12 cellular contexts compared by ENCODE assay signal in genomic region chr20:50624351-50625016, GRCh38.
A peak's percentile ranks its signal among the peaks of the same experiment; 100 is the strongest.
DNase-seq lines count a peak whose midpoint lies in the region; ATAC-seq lines count a peak whose summit lies in the region.
"Had no signal": no experiment of that assay in that cellular context is flagged by ENCODE, and none has a peak within 500 bp of the region (broad histone marks: within the 10 kb centered on the region; RNA-seq: fewer than 3 reads in every experiment).

No MANE protein-coding gene starts in this region.

- peaks cover 12% of the 10 kb centered on the region for H3K9me3 Mint-ChIP-seq in activated naive CD4-positive, alpha-beta T cell treated with anti-CD3 and anti-CD28 coated beads for 36 hours

- ATAC-seq in left lobe of liver = peak; percentile 88
- ATAC-seq: stimulated activated naive B cell treated with anti-CD40 and anti-IgM and Interleukin-4, amounts not matched to agents 10 μg/mL and 1 μg/mL and 100 μg/mL, for 72 hours had no signal

- no peak overlapping the region for H3K27ac Mint-ChIP-seq in activated naive CD4-positive, alpha-beta T cell treated with anti-CD3 and anti-CD28 coated beads for 36 hours

- H3K36me3 Mint-ChIP-seq in activated naive CD4-positive, alpha-beta T cell treated with anti-CD3 and anti-CD28 coated beads for 36 hours (ENCODE audit: low read depth) = no peaks in the 10 kb centered on the region

- intact Hi-C loops in activated naive CD4-positive, alpha-beta T cell treated with anti-CD3 and anti-CD28 coated beads for 36 hours (cut with micrococcal nuclease) = no loop called here

- DNase-seq in COLO668 (lab: John Stamatoyannopoulos, UW; ENCODE audit: unreplicated experiment) = peak; percentile 96
- peak; percentile 48 for DNase-seq in NCI-H1417 treated with DMSO at 0.1 percent for 48 hours (lab: John Stamatoyannopoulos, UW)
- DNase-seq in RPMI8226 = peak; percentile 86
- DNase-seq in left lobe of liver (ENCODE audit: low spot score) = peak; percentile 92
- no peak for DNase-seq in activated naive CD4-positive, alpha-beta T cell treated with anti-CD3 and anti-CD28 coated beads for 36 hours
- DNase-seq in H4 (ENCODE audit: low spot score) = no peak
- no peak for DNase-seq in iPS-NIHi7 (ENCODE audit: extremely low spot score)
- no peak for DNase-seq in activated T-cell treated with anti-CD3 and anti-CD28 coated beads, Interleukin-2, amount 50 U/mL, for 1 hour
- DNase-seq: amniotic stem cell; NCI-H446 treated with DMSO at 0.1 percent for 48 hours; stimulated activated naive B cell treated with anti-CD40 and anti-IgM and Interleukin-4, amounts not matched to agents 10 μg/mL and 1 μg/mL and 100 μg/mL, for 72 hours had no signal

- H3K4me1 Mint-ChIP-seq in activated naive CD4-positive, alpha-beta T cell treated with anti-CD3 and anti-CD28 coated beads for 36 hours (ENCODE audit: low read depth) = no peaks in the 10 kb centered on the region

- H3K27me3 Mint-ChIP-seq in activated naive CD4-positive, alpha-beta T cell treated with anti-CD3 and anti-CD28 coated beads for 36 hours (ENCODE audit: low read depth) = no peaks in the 10 kb centered on the region

- CTCF ChIA-PET in activated naive CD4-positive, alpha-beta T cell treated with anti-CD3 and anti-CD28 coated beads for 36 hours (lab: Charles Lee) = interaction anchor here (1.3 to 4.3 kb wide), 3 partner anchors 11 to 125 kb away, joined by 3 to 20 read pairs (median 5); no protein-coding TSS in a partner anchor

- no peak overlapping the region for H3K4me3 Mint-ChIP-seq in activated naive CD4-positive, alpha-beta T cell treated with anti-CD3 and anti-CD28 coated beads for 36 hours
- H3K4me3 Mint-ChIP-seq: nephron; stimulated activated naive B cell treated with anti-CD40 and anti-IgM and Interleukin-4, amounts not matched to agents 10 μg/mL and 1 μg/mL and 100 μg/mL, for 72 hours had no signal

Comparison
In these comparisons a context has a peak if more than half of its experiments do, and no peak if none do; other contexts are left out.
1. DNase-seq: peak in COLO668 (single experiment), NCI-H1417 treated with DMSO at 0.1 percent for 48 hours (single experiment), RPMI8226 (single experiment) and left lobe of liver (single experiment); none in activated naive CD4-positive, alpha-beta T cell treated with anti-CD3 and anti-CD28 coated beads for 36 hours (single experiment), H4 (single experiment), iPS-NIHi7 (single experiment) and activated T-cell treated with anti-CD3 and anti-CD28 coated beads, Interleukin-2, amount 50 U/mL, for 1 hour (single experiment).